In the genomic region with DNA sequence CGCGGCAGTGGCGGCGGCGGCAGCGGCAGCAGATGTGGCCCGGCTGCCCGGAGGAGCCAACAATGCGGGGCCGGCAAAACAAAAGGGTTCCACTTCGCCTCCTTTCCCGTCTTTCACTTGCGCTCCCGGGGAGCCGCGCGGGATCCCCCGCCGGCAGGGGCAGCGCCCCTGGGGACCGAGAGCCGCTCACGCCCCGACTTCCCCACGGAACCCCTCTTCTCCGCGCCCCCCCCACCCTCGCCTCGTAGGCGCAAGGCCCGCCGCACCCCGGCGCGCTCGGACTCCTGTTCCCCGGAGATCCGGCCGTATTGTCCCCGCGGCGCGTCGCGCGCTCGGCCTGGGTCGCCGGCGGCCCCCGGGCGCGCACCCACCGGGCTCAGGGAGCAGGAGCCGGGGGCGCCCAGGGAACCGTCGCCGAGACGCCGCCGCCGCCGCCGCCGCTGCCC, we compare ENCODE assay signal across 8 cellular contexts. TPM values are rescaled to one million over a fixed set of nuclear protein-coding genes. Genes with fewer than 3 reads are reported as not detected.
DNase-seq lines count a peak whose midpoint lies in the region; ATAC-seq and TF ChIP-seq lines count a peak whose summit lies in the region.

No MANE protein-coding gene starts in this region.

- H3K4me3 Mint-ChIP-seq in activated naive CD8-positive, alpha-beta T cell treated with anti-CD3 and anti-CD28 coated beads, Interleukin-2, amount 50 U/mL, for 24 hours: peak overlapping the region; percentile 55
- peak overlapping the region in 4 of 10 donors; percentile 52 to 76 (median 58) for H3K4me3 Mint-ChIP-seq in naive thymus-derived CD8-positive, alpha-beta T cell

- no peaks in the 10 kb centered on the region for H3K36me3 ChIP-seq in iPS DF 6.9 (ENCODE audit: control insufficient read depth, insufficient read depth, low read length)
- H3K36me3 ChIP-seq in spleen: no peaks in the 10 kb centered on the region

- intact Hi-C loops in spleen (cut with DNase I; ENCODE audit: low total_unique reads): loop anchor here (10.0 kb wide), 1 partner anchor 115 kb away; no protein-coding TSS in a partner anchor

- H3K27me3 Mint-ChIP-seq in activated naive CD8-positive, alpha-beta T cell treated with anti-CD3 and anti-CD28 coated beads, Interleukin-2, amount 50 U/mL, for 24 hours: peaks cover 60% of the 10 kb centered on the region
- peaks cover 30 to 60% (median 48%) of the 10 kb centered on the region in 5 donors for H3K27me3 Mint-ChIP-seq in naive thymus-derived CD8-positive, alpha-beta T cell

- H3K27ac ChIP-seq in iPS DF 6.9 (ENCODE audit: low read length) (no peak overlapping the region), spleen (peak overlapping the region; percentile 81 to 97 (median 95))

- no peak overlapping the region for H3K27ac Mint-ChIP-seq in activated naive CD8-positive, alpha-beta T cell treated with anti-CD3 and anti-CD28 coated beads, Interleukin-2, amount 50 U/mL, for 24 hours
- no peak overlapping the region for H3K27ac Mint-ChIP-seq in naive thymus-derived CD8-positive, alpha-beta T cell

- H3K4me1 Mint-ChIP-seq in activated naive CD8-positive, alpha-beta T cell treated with anti-CD3 and anti-CD28 coated beads, Interleukin-2, amount 50 U/mL, for 24 hours: peaks cover 7% of the 10 kb centered on the region
- peaks cover 0 to 39% (median 3%) of the 10 kb centered on the region in 4 donors for H3K4me1 Mint-ChIP-seq in naive thymus-derived CD8-positive, alpha-beta T cell

- no CpG with 5 or more reads among the region's 66 CpGs for WGBS in iPS DF 6.9 (ENCODE audit: insufficient coverage, insufficient read length)
- 0 to 1% (median 0%) methylated on average over 22 to 66 of the region's 66 CpGs for WGBS in spleen, 5 donors

- TF ChIP-seq POLR2A in spleen (IDR thresholded peaks at IDR 0.05): no peak

- H3K4me1 ChIP-seq in iPS DF 6.9 (ENCODE audit: control insufficient read depth, insufficient read depth, low read length) (peaks cover 2% of the 10 kb centered on the region; the same call in 1 of the 2 replicates), spleen (peaks cover 1 to 69% (median 46%) of the 10 kb centered on the region in 6 donors)

- no peaks in the 10 kb centered on the region for H3K9me3 Mint-ChIP-seq in activated naive CD8-positive, alpha-beta T cell treated with anti-CD3 and anti-CD28 coated beads, Interleukin-2, amount 50 U/mL, for 24 hours
- peaks cover 0 to 8% (median 0%) of the 10 kb centered on the region in 9 donors for H3K9me3 Mint-ChIP-seq in naive thymus-derived CD8-positive, alpha-beta T cell

- no peaks in the 10 kb centered on the region for H3K36me3 Mint-ChIP-seq in activated naive CD8-positive, alpha-beta T cell treated with anti-CD3 and anti-CD28 coated beads, Interleukin-2, amount 50 U/mL, for 24 hours (ENCODE audit: low read depth)
- peaks cover 1 to 4% (median 3%) of the 10 kb centered on the region in 3 donors for H3K36me3 Mint-ChIP-seq in naive thymus-derived CD8-positive, alpha-beta T cell

- peak in 1 of 11 experiments; percentile 8 for TF ChIP-seq CTCF in spleen (IDR thresholded peaks at IDR 0.05 in 8 of 11, conservative IDR thresholded peaks at IDR 0.05 in 3 of 11)

- no peak for ATAC-seq in activated naive CD8-positive, alpha-beta T cell treated with anti-CD3 and anti-CD28 coated beads, Interleukin-2, amount 50 U/mL, for 24 hours
- ATAC-seq in HG03460 (IDR thresholded peaks at IDR 0.05; ENCODE audit: unreplicated experiment): no peak
- no peak for ATAC-seq in naive thymus-derived CD8-positive, alpha-beta T cell

- POLR2A ChIA-PET in naive thymus-derived CD8-positive, alpha-beta T cell (lab: Charles Lee): no interaction called here

- H3K4me3 ChIP-seq in iPS DF 6.9 (ENCODE audit: low read length) (peak overlapping the region; percentile 98; the same call in 1 of the 2 replicates), spleen (peak overlapping the region; percentile 57 to 90 (median 69))

- DNase-seq in DMS53 (lab: John Stamatoyannopoulos, UW) (peak; percentile 69), DMS53 treated with DMSO at 0.1 percent for 48 hours (lab: John Stamatoyannopoulos, UW; ENCODE audit: unreplicated experiment) (no peak), iPS DF 6.9 (ENCODE audit: low read depth, low spot score) (no peak), spleen (peak; percentile 87), HT-29 (ENCODE audit: low spot score) (no peak)
- DNase-seq in activated naive CD8-positive, alpha-beta T cell treated with anti-CD3 and anti-CD28 coated beads, Interleukin-2, amount 50 U/mL, for 24 hours: peak; percentile 11
- no peak for DNase-seq in naive thymus-derived CD8-positive, alpha-beta T cell

- H3K27me3 ChIP-seq in iPS DF 6.9 (ENCODE audit: control insufficient read depth, insufficient read depth, low read length) (no peaks in the 10 kb centered on the region), spleen (replicated peaks in 1 of 7) (peaks cover 0 to 86% (median 15%) of the 10 kb centered on the region in 7 donors)

- H3K9me3 ChIP-seq in iPS DF 6.9 (ENCODE audit: control insufficient read depth, insufficient read depth, low read length) (no peaks in the 10 kb centered on the region), spleen (no peaks in the 10 kb centered on the region)

RNA-seq across cellular contexts. Expression of gene CTBP2, which starts 0.9 kb away (rescaled TPM):
- total RNA-seq in spleen: 10 to 100 TPM; 32.2 to 74.4 (median 52.0) TPM
- polyA plus RNA-seq in spleen: 10 to 100 TPM in 1 of 3 donors, 1 to 10 TPM in 2; 6.7 to 19.2 (median 7.0) TPM
- total RNA-seq in naive thymus-derived CD8-positive, alpha-beta T cell: under 1 TPM; 0.33 to 0.99 TPM
- 1 to 10 TPM in 1 of 3 donors, under 1 TPM in 2; 0.05 to 3.1 (median 0.42) TPM for polyA plus RNA-seq in naive thymus-derived CD8-positive, alpha-beta T cell
- total RNA-seq in HT-29 (2014; rRNA removed; shearing (Covaris generic)): 171 and 207 TPM in 2 replicates

Comparison
In these comparisons a context has a peak if more than half of its experiments do, and no peak if none do; other contexts are left out.
1. DNase-seq: peak in DMS53 (single experiment), activated naive CD8-positive, alpha-beta T cell treated with anti-CD3 and anti-CD28 coated beads, Interleukin-2, amount 50 U/mL, for 24 hours (single experiment) and spleen (single experiment); none in DMS53 treated with DMSO at 0.1 percent for 48 hours (single experiment), iPS DF 6.9 (single experiment), naive thymus-derived CD8-positive, alpha-beta T cell (0 of 10) and HT-29 (single experiment).
2. RNA of gene CTBP2, which starts 0.9 kb away (total RNA-seq): 171 to 207 TPM in HT-29 and 32.2 to 74.4 TPM in spleen; 0.33 to 0.99 TPM in naive thymus-derived CD8-positive, alpha-beta T cell; every median in the first group is over 10 times any median in the second.